Comparison of ENCODE assay signal across 2 cellular contexts in the genomic region with DNA sequence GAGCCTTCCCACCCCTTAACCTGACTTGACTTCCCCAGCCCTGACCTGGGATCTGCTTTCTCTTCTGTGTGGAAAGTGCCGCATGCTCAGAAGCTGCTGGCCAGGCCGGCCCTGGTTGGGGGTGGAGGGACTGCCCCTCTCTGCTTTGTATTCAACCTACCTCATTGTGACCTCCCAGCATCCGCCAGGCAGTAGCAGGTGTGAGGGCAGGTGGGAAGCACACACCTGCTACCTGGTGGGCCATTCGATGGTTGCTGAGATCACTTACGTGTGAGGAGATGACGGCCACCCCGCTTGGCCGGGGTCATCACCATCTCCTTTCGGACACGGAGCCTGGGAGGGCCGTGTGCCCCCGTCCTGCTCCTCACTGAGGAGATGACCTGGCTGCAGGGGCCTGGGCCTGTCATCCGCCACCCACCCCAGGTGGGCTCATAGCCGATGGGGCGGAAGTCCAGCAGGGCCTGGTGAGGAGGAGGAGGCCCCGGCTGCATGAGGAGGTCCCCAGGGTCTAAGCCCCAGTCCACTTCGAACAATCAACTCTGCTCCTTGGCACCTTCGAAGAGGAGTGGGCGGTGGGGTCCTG.
TF ChIP-seq lines count a peak whose summit lies in the region.

No MANE protein-coding gene starts in this region.

TF ChIP-seq in HCT116, 20 proteins besides CTCF, POLR2A, EP300 and RAD21:
- TF ChIP-seq TCF7L2 (IDR thresholded peaks at IDR 0.05; ENCODE audit: borderline replicate concordance, extremely low read depth, insufficient read depth, insufficient read length) (no peak), ZNF274 (IDR thresholded peaks at IDR 0.05; ENCODE audit: low read depth, low read length) (no peak), JUND (IDR thresholded peaks at IDR 0.05) (no peak), CEBPB (IDR thresholded peaks at IDR 0.05; ENCODE audit: low read depth) (no peak), ZFX (IDR thresholded peaks at IDR 0.05) (no peak), SRF (IDR thresholded peaks at IDR 0.05; ENCODE audit: low read depth) (no peak), EZH2 (IDR thresholded peaks at IDR 0.05) (no peak), YY1 (IDR thresholded peaks at IDR 0.05; ENCODE audit: extremely low read depth, insufficient replicate concordance, low read depth, low read length) (no peak), POLR2AphosphoS5 (IDR thresholded peaks at IDR 0.05; ENCODE audit: low read depth, low read length) (no peak), ELF1 (IDR thresholded peaks at IDR 0.05; ENCODE audit: borderline replicate concordance, low read depth) (no peak), SP1 (IDR thresholded peaks at IDR 0.05; ENCODE audit: low read depth) (no peak), FOSL1 (IDR thresholded peaks at IDR 0.05; ENCODE audit: low read depth) (no peak), CBX3 (IDR thresholded peaks at IDR 0.05; ENCODE audit: low read depth) (no peak), EZH2phosphoT487 (IDR thresholded peaks at IDR 0.05; ENCODE audit: borderline replicate concordance) (no peak), SIN3A (IDR thresholded peaks at IDR 0.05; ENCODE audit: low read depth) (no peak)
- TF ChIP-seq, protein P1, sequence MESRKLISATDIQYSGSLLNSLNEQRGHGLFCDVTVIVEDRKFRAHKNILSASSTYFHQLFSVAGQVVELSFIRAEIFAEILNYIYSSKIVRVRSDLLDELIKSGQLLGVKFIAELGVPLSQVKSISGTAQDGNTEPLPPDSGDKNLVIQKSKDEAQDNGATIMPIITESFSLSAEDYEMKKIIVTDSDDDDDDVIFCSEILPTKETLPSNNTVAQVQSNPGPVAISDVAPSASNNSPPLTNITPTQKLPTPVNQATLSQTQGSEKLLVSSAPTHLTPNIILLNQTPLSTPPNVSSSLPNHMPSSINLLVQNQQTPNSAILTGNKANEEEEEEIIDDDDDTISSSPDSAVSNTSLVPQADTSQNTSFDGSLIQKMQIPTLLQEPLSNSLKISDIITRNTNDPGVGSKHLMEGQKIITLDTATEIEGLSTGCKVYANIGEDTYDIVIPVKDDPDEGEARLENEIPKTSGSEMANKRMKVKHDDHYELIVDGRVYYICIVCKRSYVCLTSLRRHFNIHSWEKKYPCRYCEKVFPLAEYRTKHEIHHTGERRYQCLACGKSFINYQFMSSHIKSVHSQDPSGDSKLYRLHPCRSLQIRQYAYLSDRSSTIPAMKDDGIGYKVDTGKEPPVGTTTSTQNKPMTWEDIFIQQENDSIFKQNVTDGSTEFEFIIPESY (IDR thresholded peaks at IDR 0.05; ENCODE audit: extremely low read depth, insufficient replicate concordance, low read length) = no peak
- TF ChIP-seq, protein P2, sequence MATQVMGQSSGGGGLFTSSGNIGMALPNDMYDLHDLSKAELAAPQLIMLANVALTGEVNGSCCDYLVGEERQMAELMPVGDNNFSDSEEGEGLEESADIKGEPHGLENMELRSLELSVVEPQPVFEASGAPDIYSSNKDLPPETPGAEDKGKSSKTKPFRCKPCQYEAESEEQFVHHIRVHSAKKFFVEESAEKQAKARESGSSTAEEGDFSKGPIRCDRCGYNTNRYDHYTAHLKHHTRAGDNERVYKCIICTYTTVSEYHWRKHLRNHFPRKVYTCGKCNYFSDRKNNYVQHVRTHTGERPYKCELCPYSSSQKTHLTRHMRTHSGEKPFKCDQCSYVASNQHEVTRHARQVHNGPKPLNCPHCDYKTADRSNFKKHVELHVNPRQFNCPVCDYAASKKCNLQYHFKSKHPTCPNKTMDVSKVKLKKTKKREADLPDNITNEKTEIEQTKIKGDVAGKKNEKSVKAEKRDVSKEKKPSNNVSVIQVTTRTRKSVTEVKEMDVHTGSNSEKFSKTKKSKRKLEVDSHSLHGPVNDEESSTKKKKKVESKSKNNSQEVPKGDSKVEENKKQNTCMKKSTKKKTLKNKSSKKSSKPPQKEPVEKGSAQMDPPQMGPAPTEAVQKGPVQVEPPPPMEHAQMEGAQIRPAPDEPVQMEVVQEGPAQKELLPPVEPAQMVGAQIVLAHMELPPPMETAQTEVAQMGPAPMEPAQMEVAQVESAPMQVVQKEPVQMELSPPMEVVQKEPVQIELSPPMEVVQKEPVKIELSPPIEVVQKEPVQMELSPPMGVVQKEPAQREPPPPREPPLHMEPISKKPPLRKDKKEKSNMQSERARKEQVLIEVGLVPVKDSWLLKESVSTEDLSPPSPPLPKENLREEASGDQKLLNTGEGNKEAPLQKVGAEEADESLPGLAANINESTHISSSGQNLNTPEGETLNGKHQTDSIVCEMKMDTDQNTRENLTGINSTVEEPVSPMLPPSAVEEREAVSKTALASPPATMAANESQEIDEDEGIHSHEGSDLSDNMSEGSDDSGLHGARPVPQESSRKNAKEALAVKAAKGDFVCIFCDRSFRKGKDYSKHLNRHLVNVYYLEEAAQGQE (IDR thresholded peaks at IDR 0.05; ENCODE audit: low read depth) = no peak
- TF ChIP-seq, protein P3, sequence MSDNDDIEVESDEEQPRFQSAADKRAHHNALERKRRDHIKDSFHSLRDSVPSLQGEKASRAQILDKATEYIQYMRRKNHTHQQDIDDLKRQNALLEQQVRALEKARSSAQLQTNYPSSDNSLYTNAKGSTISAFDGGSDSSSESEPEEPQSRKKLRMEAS (IDR thresholded peaks at IDR 0.05) = no peak
- TF ChIP-seq, protein P4, sequence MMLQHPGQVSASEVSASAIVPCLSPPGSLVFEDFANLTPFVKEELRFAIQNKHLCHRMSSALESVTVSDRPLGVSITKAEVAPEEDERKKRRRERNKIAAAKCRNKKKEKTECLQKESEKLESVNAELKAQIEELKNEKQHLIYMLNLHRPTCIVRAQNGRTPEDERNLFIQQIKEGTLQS (IDR thresholded peaks at IDR 0.05) = no peak

TF ChIP-seq in HepG2, 621 proteins besides CTCF, POLR2A, EP300 and RAD21:
- TF ChIP-seq ZBTB38 (CRISPR knock-in tag; IDR thresholded peaks at IDR 0.05) (peak; percentile 77; the same call in 1 of the 2 replicates), PTBP1 (IDR thresholded peaks at IDR 0.05; ENCODE audit: low read depth, low read length, poor library complexity, severe bottlenecking) (no peak), ZBTB1 (CRISPR knock-in tag; IDR thresholded peaks at IDR 0.05; ENCODE audit: borderline replicate concordance) (0 out of 2 replicates have a peak, but pooled peaks have one; percentile 51), ATM (IDR thresholded peaks at IDR 0.05; ENCODE audit: borderline replicate concordance) (no peak), ZFYVE20 (CRISPR knock-in tag; IDR thresholded peaks at IDR 0.05; ENCODE audit: borderline replicate concordance, low read depth) (0 out of 2 replicates have a peak, but pooled peaks have one; percentile 53), MTF1 (CRISPR knock-in tag; IDR thresholded peaks at IDR 0.05) (no peak)
- TF ChIP-seq, protein P1 (CRISPR knock-in tag; IDR thresholded peaks at IDR 0.05) = peak; percentile 54; the same call in 1 of the 2 replicates
- TF ChIP-seq, protein P5, sequence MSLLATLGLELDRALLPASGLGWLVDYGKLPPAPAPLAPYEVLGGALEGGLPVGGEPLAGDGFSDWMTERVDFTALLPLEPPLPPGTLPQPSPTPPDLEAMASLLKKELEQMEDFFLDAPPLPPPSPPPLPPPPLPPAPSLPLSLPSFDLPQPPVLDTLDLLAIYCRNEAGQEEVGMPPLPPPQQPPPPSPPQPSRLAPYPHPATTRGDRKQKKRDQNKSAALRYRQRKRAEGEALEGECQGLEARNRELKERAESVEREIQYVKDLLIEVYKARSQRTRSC (CRISPR knock-in tag; IDR thresholded peaks at IDR 0.05; ENCODE audit: low read depth) = 0 out of 2 replicates have a peak, but pooled peaks have one; percentile 44
- TF ChIP-seq, protein P6, sequence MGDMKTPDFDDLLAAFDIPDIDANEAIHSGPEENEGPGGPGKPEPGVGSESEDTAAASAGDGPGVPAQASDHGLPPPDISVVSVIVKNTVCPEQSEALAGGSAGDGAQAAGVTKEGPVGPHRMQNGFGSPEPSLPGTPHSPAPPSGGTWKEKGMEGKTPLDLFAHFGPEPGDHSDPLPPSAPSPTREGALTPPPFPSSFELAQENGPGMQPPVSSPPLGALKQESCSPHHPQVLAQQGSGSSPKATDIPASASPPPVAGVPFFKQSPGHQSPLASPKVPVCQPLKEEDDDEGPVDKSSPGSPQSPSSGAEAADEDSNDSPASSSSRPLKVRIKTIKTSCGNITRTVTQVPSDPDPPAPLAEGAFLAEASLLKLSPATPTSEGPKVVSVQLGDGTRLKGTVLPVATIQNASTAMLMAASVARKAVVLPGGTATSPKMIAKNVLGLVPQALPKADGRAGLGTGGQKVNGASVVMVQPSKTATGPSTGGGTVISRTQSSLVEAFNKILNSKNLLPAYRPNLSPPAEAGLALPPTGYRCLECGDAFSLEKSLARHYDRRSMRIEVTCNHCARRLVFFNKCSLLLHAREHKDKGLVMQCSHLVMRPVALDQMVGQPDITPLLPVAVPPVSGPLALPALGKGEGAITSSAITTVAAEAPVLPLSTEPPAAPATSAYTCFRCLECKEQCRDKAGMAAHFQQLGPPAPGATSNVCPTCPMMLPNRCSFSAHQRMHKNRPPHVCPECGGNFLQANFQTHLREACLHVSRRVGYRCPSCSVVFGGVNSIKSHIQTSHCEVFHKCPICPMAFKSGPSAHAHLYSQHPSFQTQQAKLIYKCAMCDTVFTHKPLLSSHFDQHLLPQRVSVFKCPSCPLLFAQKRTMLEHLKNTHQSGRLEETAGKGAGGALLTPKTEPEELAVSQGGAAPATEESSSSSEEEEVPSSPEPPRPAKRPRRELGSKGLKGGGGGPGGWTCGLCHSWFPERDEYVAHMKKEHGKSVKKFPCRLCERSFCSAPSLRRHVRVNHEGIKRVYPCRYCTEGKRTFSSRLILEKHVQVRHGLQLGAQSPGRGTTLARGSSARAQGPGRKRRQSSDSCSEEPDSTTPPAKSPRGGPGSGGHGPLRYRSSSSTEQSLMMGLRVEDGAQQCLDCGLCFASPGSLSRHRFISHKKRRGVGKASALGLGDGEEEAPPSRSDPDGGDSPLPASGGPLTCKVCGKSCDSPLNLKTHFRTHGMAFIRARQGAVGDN (CRISPR knock-in tag; IDR thresholded peaks at IDR 0.05) = peak; percentile 47; the same call in 1 of the 2 replicates
- TF ChIP-seq, protein P7, sequence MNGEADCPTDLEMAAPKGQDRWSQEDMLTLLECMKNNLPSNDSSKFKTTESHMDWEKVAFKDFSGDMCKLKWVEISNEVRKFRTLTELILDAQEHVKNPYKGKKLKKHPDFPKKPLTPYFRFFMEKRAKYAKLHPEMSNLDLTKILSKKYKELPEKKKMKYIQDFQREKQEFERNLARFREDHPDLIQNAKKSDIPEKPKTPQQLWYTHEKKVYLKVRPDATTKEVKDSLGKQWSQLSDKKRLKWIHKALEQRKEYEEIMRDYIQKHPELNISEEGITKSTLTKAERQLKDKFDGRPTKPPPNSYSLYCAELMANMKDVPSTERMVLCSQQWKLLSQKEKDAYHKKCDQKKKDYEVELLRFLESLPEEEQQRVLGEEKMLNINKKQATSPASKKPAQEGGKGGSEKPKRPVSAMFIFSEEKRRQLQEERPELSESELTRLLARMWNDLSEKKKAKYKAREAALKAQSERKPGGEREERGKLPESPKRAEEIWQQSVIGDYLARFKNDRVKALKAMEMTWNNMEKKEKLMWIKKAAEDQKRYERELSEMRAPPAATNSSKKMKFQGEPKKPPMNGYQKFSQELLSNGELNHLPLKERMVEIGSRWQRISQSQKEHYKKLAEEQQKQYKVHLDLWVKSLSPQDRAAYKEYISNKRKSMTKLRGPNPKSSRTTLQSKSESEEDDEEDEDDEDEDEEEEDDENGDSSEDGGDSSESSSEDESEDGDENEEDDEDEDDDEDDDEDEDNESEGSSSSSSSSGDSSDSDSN (CRISPR knock-in tag; IDR thresholded peaks at IDR 0.05) = 0 out of 2 replicates have a peak, but pooled peaks have one; percentile 13
- TF ChIP-seq, protein P8, sequence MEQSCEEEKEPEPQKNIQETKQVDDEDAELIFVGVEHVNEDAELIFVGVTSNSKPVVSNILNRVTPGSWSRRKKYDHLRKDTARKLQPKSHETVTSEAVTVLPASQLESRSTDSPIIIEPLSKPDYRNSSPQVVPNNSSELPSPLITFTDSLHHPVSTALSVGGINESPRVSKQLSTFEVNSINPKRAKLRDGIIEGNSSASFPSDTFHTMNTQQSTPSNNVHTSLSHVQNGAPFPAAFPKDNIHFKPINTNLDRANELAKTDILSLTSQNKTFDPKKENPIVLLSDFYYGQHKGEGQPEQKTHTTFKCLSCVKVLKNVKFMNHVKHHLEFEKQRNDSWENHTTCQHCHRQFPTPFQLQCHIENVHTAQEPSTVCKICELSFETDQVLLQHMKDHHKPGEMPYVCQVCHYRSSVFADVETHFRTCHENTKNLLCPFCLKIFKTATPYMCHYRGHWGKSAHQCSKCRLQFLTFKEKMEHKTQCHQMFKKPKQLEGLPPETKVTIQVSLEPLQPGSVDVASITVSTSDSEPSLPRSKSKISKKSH (CRISPR knock-in tag; IDR thresholded peaks at IDR 0.05; ENCODE audit: borderline replicate concordance) = 0 out of 2 replicates have a peak, but pooled peaks have one; percentile 48
